1 cellular context compared by ENCODE assay signal in genomic region chr21:33588485-33589335, GRCh38.
TF ChIP-seq lines count a peak whose summit lies in the region.

Gene DONSON, minus strand, starts transcription at chr21:33588684. Its CDS starts 43 bp downstream, at chr21:33588641.

TF ChIP-seq in SK-N-SH, 30 proteins besides CTCF, POLR2A, EP300 and RAD21 (continued from another document):
- TF ChIP-seq REST (IDR thresholded peaks at IDR 0.05; ENCODE audit: low read depth, low read length) (no peak), SMC3 (IDR thresholded peaks at IDR 0.05; ENCODE audit: low read depth, low read length) (no peak), TEAD4 (IDR thresholded peaks at IDR 0.05; ENCODE audit: borderline replicate concordance, insufficient read depth) (no peak), MXI1 (IDR thresholded peaks at IDR 0.05; ENCODE audit: low read depth, low read length) (peak; percentile 58; the same call in 1 of the 2 replicates), RCOR1 (IDR thresholded peaks at IDR 0.05; ENCODE audit: low read length) (no peak), MEF2A (IDR thresholded peaks at IDR 0.05; ENCODE audit: borderline replicate concordance, low read depth) (no peak), TAF1 (IDR thresholded peaks at IDR 0.05; ENCODE audit: borderline replicate concordance, low read depth, low read length) (peak; percentile 39; the same call in 1 of the 2 replicates), RXRA (IDR thresholded peaks at IDR 0.05; ENCODE audit: borderline replicate concordance, low read depth) (peak; percentile 68; the same call in 1 of the 2 replicates)
